Comparison of ENCODE assay signal across 19 cellular contexts in the genomic region with DNA sequence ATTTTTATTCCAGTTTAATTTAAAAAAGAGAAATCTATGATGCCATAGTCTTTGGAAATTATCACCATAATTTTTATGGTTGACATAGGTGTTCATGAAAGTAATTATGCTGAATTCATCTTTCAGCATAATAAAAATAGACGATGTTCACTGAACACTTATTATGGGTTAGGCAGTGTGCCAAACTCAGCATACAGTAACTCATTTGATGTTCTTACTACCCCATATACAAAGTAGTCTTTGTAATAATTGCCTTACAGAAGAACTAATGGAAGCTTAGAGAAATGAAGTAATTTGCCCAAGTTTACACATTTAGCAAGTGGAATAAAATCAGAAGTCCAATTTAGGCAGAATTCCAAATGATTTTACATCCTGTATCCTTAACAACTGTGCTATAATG.
A peak's percentile ranks its signal among the peaks of the same experiment; 100 is the strongest.
DNase-seq lines count a peak whose midpoint lies in the region; ATAC-seq lines count a peak whose summit lies in the region.
"Had no signal": no experiment of that assay in that cellular context is flagged by ENCODE, and none has a peak within 500 bp of the region (broad histone marks: within the 10 kb centered on the region; RNA-seq: fewer than 3 reads in every experiment).

No MANE protein-coding gene starts in this region.

- in situ Hi-C loops in SK-MEL-5 (cut with HindIII; ENCODE audit: low pct_unique_long_range_greater_than_20kb, low sequenced_read_pairs): no loop called here

- peak; percentile 39 for DNase-seq in COLO829 (ENCODE audit: low spot score)
- peak; percentile 73 for DNase-seq in SK-MEL-5 (ENCODE audit: low read depth, low spot score)
- no peak for DNase-seq in NCI-H2107 (lab: John Stamatoyannopoulos, UW)
- no peak for DNase-seq in amniotic stem cell (lab: John Stamatoyannopoulos, UW)
- DNase-seq: 8988T; AML-193; CD4-positive, alpha-beta T cell; CD8-positive, alpha-beta T cell; COR-L47; DMS 273 treated with DMSO at 0.1 percent for 48 hours; DMS153; DMS53; DMS79; DND-41; EL; GDM1 had no signal

- no peak for ATAC-seq in HG03095 (IDR thresholded peaks at IDR 0.05; ENCODE audit: unreplicated experiment)
- ATAC-seq: A549; CD8-positive, alpha-beta T cell; GM12878 had no signal

Comparison
In these comparisons a context has a peak if more than half of its experiments do, and no peak if none do; other contexts are left out.
1. DNase-seq: peak in COLO829 (single experiment) and SK-MEL-5 (single experiment); none in NCI-H2107 (single experiment) and amniotic stem cell (single experiment).